ENCODE assay signal across 8 cellular contexts in genomic region chr12:56723889-56724659, GRCh38. TPM values are rescaled to one million over a fixed set of nuclear protein-coding genes. Genes with fewer than 3 reads are reported as not detected.
DNase-seq lines count a peak whose midpoint lies in the region; TF ChIP-seq lines count a peak whose summit lies in the region.

No MANE protein-coding gene starts in this region.

- DNase-seq in AG09319 (ENCODE audit: extremely low read depth, low read depth) (peak; percentile 67), HFFc6 (peak; percentile 68), fibroblast of the conjunctiva (ENCODE audit: low read depth) (peak; percentile 83), DMS153 (lab: John Stamatoyannopoulos, UW) (no peak), HuH-7.5 (ENCODE audit: low spot score) (no peak), NCI-H1417 treated with DMSO at 0.1 percent for 48 hours (lab: John Stamatoyannopoulos, UW) (no peak)
- DNase-seq in activated CD4-positive, alpha-beta memory T cell treated with anti-CD3 and anti-CD28 coated beads for 36 hours: peak; percentile 28

- H3K4me3 Mint-ChIP-seq in HFFc6: peak overlapping the region; percentile 100
- H3K4me3 Mint-ChIP-seq in activated CD4-positive, alpha-beta memory T cell treated with anti-CD3 and anti-CD28 coated beads for 36 hours: peak overlapping the region; percentile 96

- H3K4me3 ChIP-seq in neural cell (ENCODE audit: low read length): peak overlapping the region; percentile 75

- H3K79me2 ChIP-seq in neural cell (replicated peaks; ENCODE audit: insufficient read depth, low read length): peaks cover 56% of the 10 kb centered on the region

- H3K9me3 Mint-ChIP-seq in HFFc6: no peaks in the 10 kb centered on the region
- no peaks in the 10 kb centered on the region for H3K9me3 Mint-ChIP-seq in activated CD4-positive, alpha-beta memory T cell treated with anti-CD3 and anti-CD28 coated beads for 36 hours

- peaks cover 61% of the 10 kb centered on the region for H3K4me1 Mint-ChIP-seq in HFFc6 (ENCODE audit: low read depth)
- H3K4me1 Mint-ChIP-seq in activated CD4-positive, alpha-beta memory T cell treated with anti-CD3 and anti-CD28 coated beads for 36 hours (ENCODE audit: low read depth): peaks cover 55% of the 10 kb centered on the region

- no peaks in the 10 kb centered on the region for H4K20me1 ChIP-seq in neural cell (ENCODE audit: insufficient read depth)

- H3K9me3 ChIP-seq in neural cell (ENCODE audit: low read length): no peaks in the 10 kb centered on the region

- TF ChIP-seq EP300 in neural cell (conservative IDR thresholded peaks at IDR 0.05; ENCODE audit: poor library complexity, severe bottlenecking): no peak

- peak overlapping the region; percentile 100 for H3K27ac Mint-ChIP-seq in HFFc6
- peak overlapping the region; percentile 94 for H3K27ac Mint-ChIP-seq in activated CD4-positive, alpha-beta memory T cell treated with anti-CD3 and anti-CD28 coated beads for 36 hours

- peak overlapping the region; percentile 11 for H2AFZ ChIP-seq in neural cell (ENCODE audit: low read depth, low read length)

- peaks cover 48% of the 10 kb centered on the region for H3K36me3 Mint-ChIP-seq in HFFc6 (ENCODE audit: low read depth)
- H3K36me3 Mint-ChIP-seq in activated CD4-positive, alpha-beta memory T cell treated with anti-CD3 and anti-CD28 coated beads for 36 hours: peaks cover 66% of the 10 kb centered on the region

- TF ChIP-seq CTCF in AG09319 (IDR thresholded peaks at IDR 0.05; ENCODE audit: low read depth, low read length): no peak
- no peak for TF ChIP-seq CTCF in HFFc6 (IDR thresholded peaks at IDR 0.05)
- TF ChIP-seq CTCF in neural cell (IDR thresholded peaks at IDR 0.05; ENCODE audit: poor library complexity, severe bottlenecking): no peak

- H3K9me2 ChIP-seq in neural cell (ENCODE audit: insufficient read depth, low read length): no peaks in the 10 kb centered on the region

- POLR2A ChIA-PET in activated CD4-positive, alpha-beta memory T cell treated with anti-CD3 and anti-CD28 coated beads for 36 hours (lab: Charles Lee): interaction anchor here (0.7 to 4.7 kb wide), 4 partner anchors 36 to 66 kb away, joined by 3 to 29 read pairs (median 6); partner anchors contain the start of gene PTGES3

- peaks cover 9% of the 10 kb centered on the region for H3K27me3 Mint-ChIP-seq in HFFc6 (ENCODE audit: insufficient read depth)
- H3K27me3 Mint-ChIP-seq in activated CD4-positive, alpha-beta memory T cell treated with anti-CD3 and anti-CD28 coated beads for 36 hours: no peaks in the 10 kb centered on the region

- no peaks in the 10 kb centered on the region for H3F3A ChIP-seq in neural cell (ENCODE audit: insufficient read depth, low read length, poor library complexity, severe bottlenecking)

- peak overlapping the region; percentile 86 for H3K27ac ChIP-seq in neural cell (ENCODE audit: low read length)

- TF ChIP-seq RAD21 in neural cell (conservative IDR thresholded peaks at IDR 0.05): no peak

- peak overlapping the region; percentile 88 for H3K4me2 ChIP-seq in neural cell (ENCODE audit: low read length)

- intact Hi-C loops in activated CD4-positive, alpha-beta memory T cell treated with anti-CD3 and anti-CD28 coated beads for 36 hours (cut with micrococcal nuclease): loop anchor here (2.0 kb wide), 1 partner anchor 87 kb away; no protein-coding TSS in a partner anchor

- H3K36me3 ChIP-seq in neural cell (ENCODE audit: insufficient read depth, low read length): no peaks in the 10 kb centered on the region

- no peaks in the 10 kb centered on the region for H3K27me3 ChIP-seq in neural cell (ENCODE audit: insufficient read depth, low read depth, low read length)

- CTCF ChIA-PET in activated CD4-positive, alpha-beta memory T cell treated with anti-CD3 and anti-CD28 coated beads for 36 hours (lab: Charles Lee): no interaction called here

- peak overlapping the region; percentile 90 for H3K9ac ChIP-seq in neural cell (ENCODE audit: low read length)

TF ChIP-seq in neural cell, 6 proteins besides CTCF, POLR2A, EP300 and RAD21:
- TF ChIP-seq MXI1 (conservative IDR thresholded peaks at IDR 0.05; ENCODE audit: poor library complexity, severe bottlenecking) (no peak), SMC3 (conservative IDR thresholded peaks at IDR 0.05; ENCODE audit: poor library complexity) (no peak), REST (IDR thresholded peaks at IDR 0.05; ENCODE audit: borderline replicate concordance) (no peak), EZH2 (IDR thresholded peaks at IDR 0.05; ENCODE audit: borderline replicate concordance, insufficient read depth, low read length, poor library complexity, severe bottlenecking) (no peak), TAF1 (IDR thresholded peaks at IDR 0.05; ENCODE audit: low read depth) (no peak), POLR2AphosphoS5 (IDR thresholded peaks at IDR 0.05) (no peak)
TF ChIP-seq in neural cell: peak in this region for 0.

RNA-seq across cellular contexts. Expression of gene NACA, which starts 1.0 kb away (rescaled TPM):
- 100 to 1,000 TPM; 716 to 840 (median 802) TPM for total RNA-seq in HFFc6 (2021; fragmentation: NEBNext Ultra II Directional; extraction: Animal tissue kit (Norgen Biotek cat#: 25700))
- total RNA-seq in activated CD4-positive, alpha-beta memory T cell treated with anti-CD3 and anti-CD28 coated beads for 36 hours: 1,000 to 10,000 TPM; 1,098 to 1,103 TPM
- polyA plus RNA-seq in neural cell: 1,595 and 1,797 TPM in 2 replicates
- polyA minus RNA-seq in neural cell: 606 and 785 TPM in 2 replicates

RNA-seq across cellular contexts. Expression of gene PRIM1, which starts 28.0 kb away (rescaled TPM):
- total RNA-seq in HFFc6 (2021; fragmentation: NEBNext Ultra II Directional; extraction: Animal tissue kit (Norgen Biotek cat#: 25700)): 10 to 100 TPM in 4 of 6 experiments, 1 to 10 TPM in 2; 5.8 to 13.1 (median 10.7) TPM
- 10 to 100 TPM; 74.5 to 75.3 TPM for total RNA-seq in activated CD4-positive, alpha-beta memory T cell treated with anti-CD3 and anti-CD28 coated beads for 36 hours
- polyA plus RNA-seq in neural cell: 36.1 and 41.5 TPM in 2 replicates
- polyA minus RNA-seq in neural cell: 41.8 and 45.8 TPM in 2 replicates

RNA-seq across cellular contexts. Expression of gene PTGES3, which starts 36.0 kb away (rescaled TPM):
- total RNA-seq in HFFc6 (2021; fragmentation: NEBNext Ultra II Directional; extraction: Animal tissue kit (Norgen Biotek cat#: 25700)): 100 to 1,000 TPM; 177 to 229 (median 216) TPM
- total RNA-seq in activated CD4-positive, alpha-beta memory T cell treated with anti-CD3 and anti-CD28 coated beads for 36 hours: 100 to 1,000 TPM; 355 to 356 TPM
- polyA plus RNA-seq in neural cell: 104 and 109 TPM in 2 replicates
- 71.8 and 86.8 TPM in 2 replicates for polyA minus RNA-seq in neural cell

RNA-seq across cellular contexts. Expression of gene HSD17B6, which starts 39.0 kb away (rescaled TPM):
- 1 to 10 TPM in 5 of 6 experiments, under 1 TPM in 1; 0.88 to 3.2 (median 1.6) TPM for total RNA-seq in HFFc6 (2021; fragmentation: NEBNext Ultra II Directional; extraction: Animal tissue kit (Norgen Biotek cat#: 25700))
- 1 to 10 TPM; 2.6 to 4.1 TPM for total RNA-seq in activated CD4-positive, alpha-beta memory T cell treated with anti-CD3 and anti-CD28 coated beads for 36 hours
- 4.3 and 4.6 TPM in 2 replicates for polyA plus RNA-seq in neural cell
- 0.73 and 0.81 TPM in 2 replicates for polyA minus RNA-seq in neural cell

Comparison
In these comparisons a context has a peak if more than half of its experiments do, and no peak if none do; other contexts are left out.
1. DNase-seq: peak in AG09319 (single experiment), HFFc6 (single experiment), activated CD4-positive, alpha-beta memory T cell treated with anti-CD3 and anti-CD28 coated beads for 36 hours (single experiment) and fibroblast of the conjunctiva (single experiment); none in DMS153 (single experiment), HuH-7.5 (single experiment) and NCI-H1417 treated with DMSO at 0.1 percent for 48 hours (single experiment).
2. RNA of gene PRIM1, which starts 28.0 kb away (total RNA-seq): 74.5 to 75.3 TPM in activated CD4-positive, alpha-beta memory T cell treated with anti-CD3 and anti-CD28 coated beads for 36 hours; 5.8 to 13.1 TPM in HFFc6; every median in the first group is over 4 times any median in the second.